In the genomic region with DNA sequence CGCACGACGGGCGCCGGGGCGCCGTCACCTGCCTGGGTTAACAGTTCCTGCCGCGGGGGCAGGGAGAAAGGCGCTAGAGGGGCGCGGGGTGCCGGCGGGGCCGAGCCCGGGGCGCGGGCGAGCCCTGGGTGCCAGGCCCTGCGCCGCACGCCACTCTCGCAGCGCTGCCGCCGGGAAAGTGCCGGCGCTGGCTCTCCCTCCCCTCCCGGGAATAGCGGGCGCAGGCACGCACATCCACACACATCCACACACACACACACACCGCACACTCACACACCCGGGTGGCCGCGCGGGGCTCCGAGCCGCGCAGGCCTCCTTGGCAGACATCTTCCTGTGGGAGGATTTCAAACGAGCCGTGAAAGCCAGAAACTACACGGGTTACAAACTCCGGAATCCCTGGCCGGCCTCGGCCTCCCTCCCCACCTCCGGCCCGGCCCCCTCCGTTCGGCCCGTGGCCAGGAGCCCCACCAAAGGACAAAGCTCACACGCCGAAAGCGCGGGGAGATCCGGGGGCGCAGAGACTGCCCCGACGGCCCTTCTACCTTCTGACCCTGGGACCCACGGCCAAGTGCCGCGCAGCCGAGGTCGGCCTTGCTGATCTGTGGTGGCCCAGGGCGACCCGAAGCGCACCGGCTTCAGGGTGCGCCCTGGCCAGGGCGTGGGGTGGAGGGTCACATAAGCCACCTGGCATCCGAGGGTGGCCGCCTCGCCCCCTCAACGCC, we compare ENCODE assay signal across 9 cellular contexts.
A peak's percentile ranks its signal among the peaks of the same experiment; 100 is the strongest.
DNase-seq lines count a peak whose midpoint lies in the region; ATAC-seq and TF ChIP-seq lines count a peak whose summit lies in the region.
"Had no signal": no experiment of that assay in that cellular context is flagged by ENCODE, and none has a peak within 500 bp of the region (broad histone marks: within the 10 kb centered on the region; RNA-seq: fewer than 3 reads in every experiment).

No MANE protein-coding gene starts in this region.

- no peaks in the 10 kb centered on the region for H3K9me3 Mint-ChIP-seq in activated naive CD4-positive, alpha-beta T cell treated with anti-CD3 and anti-CD28 coated beads, Interleukin-2, amount 10 ng/mL, durations not matched to agents 7 days and 5 days

- peaks cover 33% of the 10 kb centered on the region for H3K4me1 Mint-ChIP-seq in activated naive CD4-positive, alpha-beta T cell treated with anti-CD3 and anti-CD28 coated beads, Interleukin-2, amount 10 ng/mL, durations not matched to agents 7 days and 5 days

- peaks cover 84% of the 10 kb centered on the region for H3K27me3 Mint-ChIP-seq in activated naive CD4-positive, alpha-beta T cell treated with anti-CD3 and anti-CD28 coated beads, Interleukin-2, amount 10 ng/mL, durations not matched to agents 7 days and 5 days

- no peaks in the 10 kb centered on the region for H3K36me3 ChIP-seq in HUES6 (ENCODE audit: control insufficient read depth, insufficient read depth, low read length)
- no peaks in the 10 kb centered on the region for H3K36me3 ChIP-seq in iPS-18a (ENCODE audit: control insufficient read depth, low read depth, low read length)
- no peaks in the 10 kb centered on the region for H3K36me3 ChIP-seq in spleen
- no peaks in the 10 kb centered on the region for H3K36me3 ChIP-seq in left lung

- H3K9ac ChIP-seq in HUES6 (ENCODE audit: low read length) (peak overlapping the region; percentile 92), iPS-18a (ENCODE audit: low read length) (peak overlapping the region; percentile 16)

- H3K27me3 ChIP-seq in HUES6 (ENCODE audit: control insufficient read depth, insufficient read depth, low read length): peaks cover 57% of the 10 kb centered on the region
- peaks cover 82% of the 10 kb centered on the region for H3K27me3 ChIP-seq in iPS-18a (ENCODE audit: control insufficient read depth, insufficient read depth, low read length)
- peaks cover 0 to 68% (median 50%) of the 10 kb centered on the region in 7 donors for H3K27me3 ChIP-seq in spleen (replicated peaks in 1 of 7)
- H3K27me3 ChIP-seq in left lung: peaks cover 51 to 56% of the 10 kb centered on the region in 2 donors

- H3K4me1 ChIP-seq in HUES6 (ENCODE audit: control insufficient read depth, insufficient read depth, low read length) (peaks cover 46% of the 10 kb centered on the region), iPS-18a (ENCODE audit: control insufficient read depth, low read depth, low read length) (peaks cover 56% of the 10 kb centered on the region), spleen (peaks cover 5 to 49% (median 37%) of the 10 kb centered on the region in 6 donors), left lung (peaks cover 5 to 33% of the 10 kb centered on the region in 2 donors)

- H3K9me3 ChIP-seq in HUES6 (ENCODE audit: control insufficient read depth, insufficient read depth, low read depth, low read length) (no peaks in the 10 kb centered on the region; the same call in 1 of the 2 replicates), iPS-18a (ENCODE audit: control insufficient read depth, low read depth, low read length) (no peaks in the 10 kb centered on the region), spleen (no peaks in the 10 kb centered on the region), left lung (no peaks in the 10 kb centered on the region)

- TF ChIP-seq POLR2A in spleen (IDR thresholded peaks at IDR 0.05): no peak

- H3K27ac ChIP-seq in HUES6 (ENCODE audit: low read depth, low read length): peak overlapping the region; percentile 78; the same call in 1 of the 2 replicates
- no peak overlapping the region for H3K27ac ChIP-seq in iPS-18a (ENCODE audit: low read length)
- peak overlapping the region in 1 of 8 donors; percentile 28 for H3K27ac ChIP-seq in spleen
- H3K27ac ChIP-seq in left lung: no peak overlapping the region
- H3K27ac ChIP-seq: SK-N-MC had no signal

- ATAC-seq in left lung (no peak), GM18498 (IDR thresholded peaks at IDR 0.05; ENCODE audit: unreplicated experiment) (no peak)

- peak overlapping the region; percentile 69 for H3K4me3 ChIP-seq in HUES6 (ENCODE audit: low read depth, low read length)
- peak overlapping the region; percentile 61 for H3K4me3 ChIP-seq in iPS-18a (ENCODE audit: low read length)
- peak overlapping the region in 6 of 8 donors; percentile 3 to 63 (median 28) for H3K4me3 ChIP-seq in spleen
- H3K4me3 ChIP-seq in left lung: no peak overlapping the region
- H3K4me3 ChIP-seq: SK-N-MC had no signal

- intact Hi-C loops in spleen (cut with DNase I; ENCODE audit: low total_unique reads) (no loop called here), left lung (cut with DNase I) (no loop called here)

- WGBS in spleen, 5 donors: 6 to 25% (median 17%) methylated on average over 10 to 74 of the region's 74 CpGs

- peak overlapping the region; percentile 73 for H3K27ac Mint-ChIP-seq in activated naive CD4-positive, alpha-beta T cell treated with anti-CD3 and anti-CD28 coated beads, Interleukin-2, amount 10 ng/mL, durations not matched to agents 7 days and 5 days

- TF ChIP-seq CTCF in spleen (IDR thresholded peaks at IDR 0.05 in 8 of 11, conservative IDR thresholded peaks at IDR 0.05 in 3 of 11) (no peak), left lung (IDR thresholded peaks at IDR 0.05) (no peak)

- DNase-seq in activated naive CD4-positive, alpha-beta T cell treated with anti-CD3 and anti-CD28 coated beads, Interleukin-2, amount 10 ng/mL, durations not matched to agents 7 days and 5 days: peak; percentile 29
- DNase-seq in spleen (peak; percentile 72), left lung (no peak), NCI-H345 (lab: John Stamatoyannopoulos, UW) (no peak)
- no peak for DNase-seq in central memory CD4-positive, alpha-beta T cell

- H3K36me3 Mint-ChIP-seq in activated naive CD4-positive, alpha-beta T cell treated with anti-CD3 and anti-CD28 coated beads, Interleukin-2, amount 10 ng/mL, durations not matched to agents 7 days and 5 days: no peaks in the 10 kb centered on the region

- peak overlapping the region; percentile 68 for H3K4me3 Mint-ChIP-seq in activated naive CD4-positive, alpha-beta T cell treated with anti-CD3 and anti-CD28 coated beads, Interleukin-2, amount 10 ng/mL, durations not matched to agents 7 days and 5 days

- CTCF ChIA-PET in activated naive CD4-positive, alpha-beta T cell treated with anti-CD3 and anti-CD28 coated beads, Interleukin-2, amount 10 ng/mL, durations not matched to agents 7 days and 5 days (lab: Charles Lee): interaction anchor here (0.8 to 1.5 kb wide), 3 partner anchors 92 to 188 kb away, joined by 3 to 6 read pairs (median 5); partner anchors contain the start of gene BCOR

Comparison
In these comparisons a context has a peak if more than half of its experiments do, and no peak if none do; other contexts are left out.
1. H3K4me3 ChIP-seq: peak in HUES6 (single experiment), iPS-18a (single experiment) and spleen (6 of 8); none in left lung (0 of 2).
2. DNase-seq: peak in activated naive CD4-positive, alpha-beta T cell treated with anti-CD3 and anti-CD28 coated beads, Interleukin-2, amount 10 ng/mL, durations not matched to agents 7 days and 5 days (single experiment) and spleen (single experiment); none in left lung (0 of 2), NCI-H345 (single experiment) and central memory CD4-positive, alpha-beta T cell (single experiment).